In the genomic region with DNA sequence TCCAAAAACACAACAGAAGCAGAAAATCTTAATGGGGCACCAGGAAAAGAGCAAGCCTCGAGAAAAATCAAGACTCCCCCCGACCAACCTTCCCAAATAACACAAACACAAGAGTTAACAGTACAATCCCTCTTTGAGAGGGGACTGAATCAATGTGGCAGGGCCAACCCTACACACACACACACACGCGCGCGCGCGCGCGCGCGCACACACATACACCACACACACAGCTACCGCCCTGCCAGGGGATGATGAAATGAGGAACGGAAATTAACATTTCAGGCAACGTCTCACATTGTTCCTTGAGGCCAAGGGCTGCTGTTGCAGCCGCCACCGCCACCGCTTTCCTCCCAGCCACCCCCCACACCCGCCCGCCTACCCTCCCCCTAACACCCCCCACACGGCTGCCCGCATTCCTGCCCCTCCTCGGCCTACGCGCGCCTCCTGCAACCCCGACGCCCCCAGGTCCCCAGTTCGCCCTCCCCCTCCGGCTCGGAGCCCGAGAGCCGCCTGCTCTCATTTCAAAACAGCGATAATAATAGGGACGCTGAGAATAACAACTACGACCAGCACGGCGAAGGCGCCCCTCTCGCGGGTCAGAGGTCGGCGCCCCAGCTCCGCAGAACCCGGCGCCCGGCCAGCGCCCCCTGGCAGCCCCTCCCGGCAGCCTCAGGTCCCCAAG, we compare ENCODE assay signal across 8 cellular contexts. TPM values are rescaled to one million over a fixed set of nuclear protein-coding genes. Genes with fewer than 3 reads are reported as not detected.
DNase-seq lines count a peak whose midpoint lies in the region; ATAC-seq, FAIRE-seq and TF ChIP-seq lines count a peak whose summit lies in the region.

No MANE protein-coding gene starts in this region.

- peaks cover 27 to 28% of the 10 kb centered on the region in 2 experiments for H4K20me1 ChIP-seq in H1 (replicated peaks in 1 of 2; ENCODE audit: control insufficient read depth in 1 of 2, insufficient read depth in 2 of 2, low read length in 2 of 2)

- H4K91ac ChIP-seq in H1 (replicated peaks; ENCODE audit: insufficient read length, low read length), result no peak overlapping the region
- H4K91ac ChIP-seq in mesenchymal stem cell (ENCODE audit: low read length), result peak overlapping the region; percentile 20

- H3K9me3 ChIP-seq in H1 (ENCODE audit: insufficient read depth in 2 of 2, low read depth in 1 of 2, low read length in 1 of 2), result no peaks in the 10 kb centered on the region
- no peaks in the 10 kb centered on the region for H3K9me3 ChIP-seq in mesenchymal stem cell (ENCODE audit: control insufficient read depth, low read length)

- peak overlapping the region; percentile 81 for H3K18ac ChIP-seq in H1 (ENCODE audit: extremely low read depth, low read length)
- peak overlapping the region; percentile 49 to 75 for H3K18ac ChIP-seq in mesenchymal stem cell (ENCODE audit: low read depth in 1 of 2, low read length in 2 of 2)

- DNase-seq in DMS114 treated with DMSO at 0.1 percent for 48 hours (lab: John Stamatoyannopoulos, UW; ENCODE audit: unreplicated experiment), result peak; percentile 80
- DNase-seq in HEK293T (ENCODE audit: extremely low spot score), result peak; percentile 69
- DNase-seq in NK-92 treated with Interleukin-12 subunit alpha and Interleukin-12 subunit beta, amount 100 ng/mL, for 24 hours (lab: John Stamatoyannopoulos, UW), result peak; percentile 84
- DNase-seq in activated CD8-positive, alpha-beta memory T cell treated with anti-CD3 and anti-CD28 coated beads for 48 hours (ENCODE audit: low read depth in 2 of 3, low spot score in 2 of 3), result peak; percentile 64 to 68 (median 67)
- peak; percentile 59 to 76 for DNase-seq in H1 (ENCODE audit: low read depth in 1 of 2, low spot score in 2 of 2)
- peak; percentile 97 for DNase-seq in mesenchymal stem cell
- peak; percentile 73 for DNase-seq in stimulated activated CD8-positive, alpha-beta memory T cell treated with anti-CD3 and anti-CD28 coated beads, Interleukin-12 subunit alpha, Interleukin-12 subunit beta, amount 100 ng/mL, for 1 hour (ENCODE audit: low read depth)

- no peak for ATAC-seq in HG03469 (IDR thresholded peaks at IDR 0.05; ENCODE audit: unreplicated experiment)

- WGBS in H1 (ENCODE audit: extremely low coverage in 1 of 2, insufficient coverage in 1 of 2, insufficient read length in 1 of 2, insufficient replicate concordance in 2 of 2, low coverage in 1 of 2, low lambda C conversion rate in 2 of 2, missing lambda C conversion rate in 1 of 2), 2 experiments, result 1% methylated on average over 27 of the region's 49 CpGs; no CpG with 5 or more reads in 1 of the 2 experiments
- under 1% methylated on average over 39 of the region's 49 CpGs for WGBS in mesenchymal stem cell

- H4K5ac ChIP-seq in H1 (ENCODE audit: insufficient read length, low read depth, low read length), result no peak overlapping the region

- CTCF ChIA-PET in HEK293T (lab: Yijun Ruan, JAX), result interaction anchor here (0.7 kb wide), 1 partner anchor 210 kb away, joined by 3 read pairs; no protein-coding TSS in a partner anchor
- CTCF ChIA-PET in H1 (lab: Charles Lee; ENCODE audit: partially characterized antibody), result no interaction called here

- peak overlapping the region; percentile 79 for H3K4ac ChIP-seq in H1 (replicated peaks; ENCODE audit: insufficient read length, low read depth, low read length)
- peak overlapping the region; percentile 68 to 88 for H3K4ac ChIP-seq in mesenchymal stem cell (ENCODE audit: low read depth in 1 of 2, low read length in 2 of 2)

- H4K8ac ChIP-seq in H1 (ENCODE audit: extremely low read depth, insufficient read depth, low read length) (peak overlapping the region; percentile 66; the same call in 1 of the 2 replicates), mesenchymal stem cell (ENCODE audit: low read length) (no peak overlapping the region)

- no peak for FAIRE-seq in H1 (lab: Jason Lieb, UNC)

- peak overlapping the region; percentile 70 to 79 for H3K4me2 ChIP-seq in H1 (ENCODE audit: insufficient read depth in 1 of 2, low read depth in 2 of 2, low read length in 2 of 2)
- peak overlapping the region; percentile 77 for H3K4me2 ChIP-seq in mesenchymal stem cell (ENCODE audit: low read length, poor library complexity, severe bottlenecking)

- H2BK15ac ChIP-seq in H1 (ENCODE audit: low read length), result no peak overlapping the region
- H2BK15ac ChIP-seq in mesenchymal stem cell (ENCODE audit: low read depth, poor library complexity, severe bottlenecking), result no peak overlapping the region

- no peak overlapping the region for H2BK20ac ChIP-seq in H1 (ENCODE audit: low read length)

- peak overlapping the region; percentile 77 to 93 (median 84) for H3K9ac ChIP-seq in H1 (replicated peaks in 1 of 4; ENCODE audit: extremely low read depth in 1 of 4, low read depth in 3 of 4, low read length in 3 of 4)
- peak overlapping the region; percentile 85 for H3K9ac ChIP-seq in mesenchymal stem cell (ENCODE audit: low read length)

- peak; percentile 0 to 39 (median 31) for TF ChIP-seq CTCF in H1 (IDR thresholded peaks at IDR 0.05; ENCODE audit: control extremely low read depth in 1 of 3, insufficient read depth in 1 of 3, low read depth in 1 of 3, low read length in 3 of 3)

- peaks cover 10% of the 10 kb centered on the region for H3K23me2 ChIP-seq in H1 (ENCODE audit: low read depth, low read length)

- no peak overlapping the region for H3K23ac ChIP-seq in H1 (ENCODE audit: insufficient read length)
- no peak overlapping the region for H3K23ac ChIP-seq in mesenchymal stem cell (ENCODE audit: low read length in 2 of 2)

- H3K4me1 ChIP-seq in H1 (replicated peaks in 1 of 4; ENCODE audit: control insufficient read depth in 3 of 4, insufficient read depth in 4 of 4, low read length in 3 of 4), result peaks cover 8 to 25% (median 13%) of the 10 kb centered on the region in 4 experiments
- H3K4me1 ChIP-seq in mesenchymal stem cell (ENCODE audit: control insufficient read depth, insufficient read depth, low read depth, low read length), result peaks cover 20% of the 10 kb centered on the region

- H3K4me3 ChIP-seq in H1 (ENCODE audit: extremely low read depth in 1 of 4, insufficient read depth in 2 of 4, low read depth in 3 of 4, low read length in 4 of 4) (peak overlapping the region; percentile 70 to 91 (median 80)), mesenchymal stem cell (ENCODE audit: insufficient read depth in 1 of 2, low read depth in 1 of 2, low read length in 2 of 2) (peak overlapping the region; percentile 77 to 90)

- H3K79me1 ChIP-seq in H1 (ENCODE audit: low read depth, low read length) (peaks cover 3% of the 10 kb centered on the region; the same call in 1 of the 2 replicates), mesenchymal stem cell (replicated peaks; ENCODE audit: low read length, poor library complexity, severe bottlenecking) (peaks cover 11% of the 10 kb centered on the region)

- TF ChIP-seq RAD21 in H1 (IDR thresholded peaks at IDR 0.05 in 1 of 2, conservative IDR thresholded peaks at IDR 0.05 in 1 of 2; ENCODE audit: low read depth in 2 of 2, low read length in 2 of 2), result peak in 1 of 2 experiments; percentile 39; a peak in 1 of 4 replicates

- POLR2A ChIA-PET in HEK293T (lab: Yijun Ruan, JAX), result interaction anchor here (0.6 to 1.9 kb wide), 7 partner anchors 15 to 143 kb away, joined by 3 to 11 read pairs (median 3); partner anchors contain the start of gene SPG7
- POLR2A ChIA-PET in H1 (lab: Charles Lee; ENCODE audit: partially characterized antibody), result interaction anchor here (0.6 to 5.6 kb wide), 42 partner anchors 10 to 241 kb away, joined by 3 to 56 read pairs (median 4); partner anchors contain the start of gene SPG7

- H2AK5ac ChIP-seq in H1 (ENCODE audit: low read depth, low read length), result no peak overlapping the region
- H2AK5ac ChIP-seq in mesenchymal stem cell (ENCODE audit: low read length, severe bottlenecking), result no peak overlapping the region

- peak overlapping the region; percentile 57; the same call in 1 of the 2 replicates for H2BK5ac ChIP-seq in H1 (ENCODE audit: low read depth, low read length)
- H2BK5ac ChIP-seq in mesenchymal stem cell (ENCODE audit: low read depth, low read length, poor library complexity, severe bottlenecking), result no peak overlapping the region

- H3K14ac ChIP-seq in H1 (ENCODE audit: insufficient read length) (no peak overlapping the region), mesenchymal stem cell (ENCODE audit: low read length in 2 of 2) (peak overlapping the region in 1 of 2 experiments; percentile 94)

- peak; percentile 46 to 65; a peak in 2 of 3 replicates for TF ChIP-seq POLR2A in H1 (IDR thresholded peaks at IDR 0.05; ENCODE audit: control extremely low read depth in 1 of 2, low read depth in 2 of 2, low read length in 2 of 2)

- no peaks in the 10 kb centered on the region for H3K36me3 ChIP-seq in H1 (ENCODE audit: control insufficient read depth in 2 of 4, insufficient read depth in 4 of 4, low read length in 3 of 4)
- peaks cover 0 to 4% of the 10 kb centered on the region in 2 experiments for H3K36me3 ChIP-seq in mesenchymal stem cell (ENCODE audit: control insufficient read depth in 1 of 2, insufficient read depth in 2 of 2, low read depth in 1 of 2, low read length in 2 of 2)

- H3K27ac ChIP-seq in H1 (ENCODE audit: low read depth, low read length) (peak overlapping the region; percentile 72), mesenchymal stem cell (ENCODE audit: low read length, poor library complexity, severe bottlenecking) (peak overlapping the region; percentile 59)

- H3K27me3 ChIP-seq in H1 (replicated peaks in 1 of 4; ENCODE audit: control insufficient read depth in 3 of 4, extremely low read depth in 1 of 4, insufficient read depth in 3 of 4, low read length in 3 of 4), result no peaks in the 10 kb centered on the region
- H3K27me3 ChIP-seq in mesenchymal stem cell (ENCODE audit: control insufficient read depth in 1 of 2, insufficient read depth in 1 of 2, low read length in 2 of 2), result no peaks in the 10 kb centered on the region

- no peak overlapping the region for H3K56ac ChIP-seq in H1 (replicated peaks; ENCODE audit: insufficient read length, low read depth, low read length)

- H3K79me2 ChIP-seq in H1 (ENCODE audit: control insufficient read depth in 1 of 2, insufficient read depth in 2 of 2, low read length in 2 of 2), result peaks cover 45 to 65% of the 10 kb centered on the region in 2 experiments

- H2BK12ac ChIP-seq in H1 (ENCODE audit: low read depth, low read length) (no peak overlapping the region; the same call in 1 of the 2 replicates), mesenchymal stem cell (ENCODE audit: low read length in 2 of 2) (no peak overlapping the region)

- no peak overlapping the region for H2AFZ ChIP-seq in H1 (ENCODE audit: low read length)
- no peak overlapping the region for H2AFZ ChIP-seq in mesenchymal stem cell (ENCODE audit: low read depth, low read length)

- 0 out of 3 replicates have a peak, but pooled peaks of 1 of the 2 experiments have one; percentile 18 for TF ChIP-seq EP300 in H1 (IDR thresholded peaks at IDR 0.05; ENCODE audit: borderline replicate concordance in 1 of 2, low read depth in 2 of 2, low read length in 2 of 2)

- H2BK120ac ChIP-seq in H1 (replicated peaks; ENCODE audit: low read depth, low read length) (no peak overlapping the region), mesenchymal stem cell (ENCODE audit: low read depth, low read length) (peak overlapping the region; percentile 95)

RNA-seq across cellular contexts. Expression of gene ANKRD11, which starts 1.2 kb away (rescaled TPM):
- total RNA-seq in H1 (2021; fragmentation: NEBNext Ultra II Directional; extraction: Animal tissue kit (Norgen Biotek cat#: 25700)), result 136 and 142 TPM in 2 replicates
- polyA plus RNA-seq in H1 (2011; rRNA removed), result 46.5 and 75.1 TPM in 2 replicates
- polyA plus RNA-seq in H1 (2011; cell fraction: cytosol; rRNA removed), result 55.6 TPM
- 181 TPM for polyA plus RNA-seq in H1 (2011; cell fraction: nucleus; rRNA removed)
- 101 to 124 TPM (median 120 TPM) in 4 replicates for polyA plus RNA-seq in H1 (2012, experiment 1 of 2)
- 42.9 TPM for polyA plus RNA-seq in H1 (2012, experiment 2 of 2)
- polyA plus RNA-seq in H1 (2013, experiment 1 of 2), result 91.9 TPM
- polyA plus RNA-seq in H1 (2013, experiment 2 of 2), result 90.9 TPM
- polyA minus RNA-seq in H1 (2011; rRNA and poly(A)+ RNA removed), result 44.8 and 56.7 TPM in 2 replicates
- polyA minus RNA-seq in H1 (2011; cell fraction: cytosol; rRNA and poly(A)+ RNA removed), result 80.1 TPM
- 118 TPM for polyA minus RNA-seq in H1 (2011; cell fraction: nucleus; rRNA and poly(A)+ RNA removed)
- polyA plus RNA-seq in mesenchymal stem cell (2013, experiment 1 of 2), result 92.7 TPM
- 93.6 TPM for polyA plus RNA-seq in mesenchymal stem cell (2013, experiment 2 of 2)

RNA-seq across cellular contexts. Expression of gene SPG7, which starts 19.0 kb away (rescaled TPM):
- 109 and 113 TPM in 2 replicates for total RNA-seq in H1 (2021; fragmentation: NEBNext Ultra II Directional; extraction: Animal tissue kit (Norgen Biotek cat#: 25700))
- 72.1 and 85.5 TPM in 2 replicates for polyA plus RNA-seq in H1 (2011; rRNA removed)
- 75.2 TPM for polyA plus RNA-seq in H1 (2011; cell fraction: cytosol; rRNA removed)
- polyA plus RNA-seq in H1 (2011; cell fraction: nucleus; rRNA removed), result 194 TPM
- 71.0 to 98.8 TPM (median 96.3 TPM) in 4 replicates for polyA plus RNA-seq in H1 (2012, experiment 1 of 2)
- 57.0 TPM for polyA plus RNA-seq in H1 (2012, experiment 2 of 2)
- 63.6 TPM for polyA plus RNA-seq in H1 (2013, experiment 1 of 2)
- polyA plus RNA-seq in H1 (2013, experiment 2 of 2), result 56.2 TPM
- polyA minus RNA-seq in H1 (2011; rRNA and poly(A)+ RNA removed), result 64.8 and 74.8 TPM in 2 replicates
- polyA minus RNA-seq in H1 (2011; cell fraction: cytosol; rRNA and poly(A)+ RNA removed), result 99.0 TPM
- polyA minus RNA-seq in H1 (2011; cell fraction: nucleus; rRNA and poly(A)+ RNA removed), result 105 TPM
- polyA plus RNA-seq in mesenchymal stem cell (2013, experiment 1 of 2), result 40.7 TPM
- 37.8 TPM for polyA plus RNA-seq in mesenchymal stem cell (2013, experiment 2 of 2)
